Comparison of ENCODE assay signal across 18 cellular contexts in the genomic region with DNA sequence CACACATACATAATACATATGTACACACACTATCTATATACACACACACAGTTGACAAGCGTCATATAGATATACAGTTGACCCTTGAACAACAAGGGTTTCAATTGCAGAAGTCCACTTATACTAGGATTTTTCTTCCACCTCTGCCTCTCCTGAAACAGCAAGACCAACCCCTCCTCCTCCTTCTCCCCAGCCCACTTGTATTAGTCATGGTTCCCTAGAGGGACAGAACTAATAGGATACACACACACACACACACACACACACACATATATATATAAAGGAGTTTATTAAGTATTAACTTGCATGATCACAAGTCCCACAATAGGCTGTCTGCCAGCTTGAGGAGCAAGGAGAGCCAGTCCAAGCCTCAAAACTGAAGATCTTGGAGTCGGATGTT.
"Had no signal": no experiment of that assay in that cellular context is flagged by ENCODE, and none has a peak within 500 bp of the region (broad histone marks: within the 10 kb centered on the region; RNA-seq: fewer than 3 reads in every experiment).

No MANE protein-coding gene starts in this region.

- H3K9me3 Mint-ChIP-seq: activated naive CD4-positive, alpha-beta T cell treated with anti-CD3 and anti-CD28 coated beads, Interleukin-2, amount 10 ng/mL, durations not matched to agents 7 days and 5 days; activated naive CD8-positive, alpha-beta T cell treated with anti-CD3 and anti-CD28 coated beads, Interleukin-2, amount 50 U/mL, for 24 hours; dendritic cell treated with granulocyte-macrophage colony-stimulating factor and Interleukin-4, amounts not matched to agents 40 ng/mL and 50 ng/mL, for 4 days; nephron; T-helper 2 cell treated with Interferon-gamma antibody and Interleukin-4, amounts not matched to agents 5 μg/mL and 100 μg/mL, for 36 hours had no signal

- H3K27me3 Mint-ChIP-seq: dendritic cell treated with granulocyte-macrophage colony-stimulating factor and Interleukin-4, amounts not matched to agents 40 ng/mL and 50 ng/mL, for 4 days had no signal

- H3K27ac ChIP-seq: gastrocnemius medialis, heart left ventricle, tibial artery had no signal

- H3K4me3 ChIP-seq: gastrocnemius medialis, heart left ventricle, tibial artery had no signal

- H3K27ac Mint-ChIP-seq: activated CD4-positive, alpha-beta T cell treated with anti-CD3 and anti-CD28 coated beads for 36 hours; activated CD8-positive, alpha-beta memory T cell treated with anti-CD3 and anti-CD28 coated beads, Interleukin-2, amount 10 ng/mL, durations not matched to agents 7 days and 5 days; activated naive CD4-positive, alpha-beta T cell treated with anti-CD3 and anti-CD28 coated beads, Interleukin-2, amount 10 ng/mL, durations not matched to agents 7 days and 5 days; activated naive CD8-positive, alpha-beta T cell treated with anti-CD3 and anti-CD28 coated beads, Interleukin-2, amount 50 U/mL, for 24 hours; brain; dendritic cell treated with granulocyte-macrophage colony-stimulating factor and Interleukin-4, amounts not matched to agents 40 ng/mL and 50 ng/mL, for 4 days; nephron; T-helper 2 cell treated with Interferon-gamma antibody and Interleukin-4, amounts not matched to agents 5 μg/mL and 100 μg/mL, for 36 hours had no signal

- H3K36me3 Mint-ChIP-seq: activated CD8-positive, alpha-beta memory T cell treated with anti-CD3 and anti-CD28 coated beads, Interleukin-2, amount 10 ng/mL, durations not matched to agents 7 days and 5 days; activated naive CD4-positive, alpha-beta T cell treated with anti-CD3 and anti-CD28 coated beads, Interleukin-2, amount 10 ng/mL, durations not matched to agents 7 days and 5 days; brain had no signal

- H3K4me1 ChIP-seq: gastrocnemius medialis, heart left ventricle, tibial artery had no signal

- H3K36me3 ChIP-seq: gastrocnemius medialis, heart left ventricle, tibial artery had no signal

- H3K9me3 ChIP-seq: gastrocnemius medialis, heart left ventricle, tibial artery had no signal

- H3K4me1 Mint-ChIP-seq: activated CD4-positive, alpha-beta T cell treated with anti-CD3 and anti-CD28 coated beads for 36 hours; activated CD8-positive, alpha-beta memory T cell treated with anti-CD3 and anti-CD28 coated beads, Interleukin-2, amount 10 ng/mL, durations not matched to agents 7 days and 5 days; activated naive CD4-positive, alpha-beta T cell treated with anti-CD3 and anti-CD28 coated beads, Interleukin-2, amount 10 ng/mL, durations not matched to agents 7 days and 5 days; activated naive CD8-positive, alpha-beta T cell treated with anti-CD3 and anti-CD28 coated beads, Interleukin-2, amount 50 U/mL, for 24 hours; brain; nephron had no signal

- H3K4me3 Mint-ChIP-seq: activated CD4-positive, alpha-beta T cell treated with anti-CD3 and anti-CD28 coated beads for 36 hours; activated CD8-positive, alpha-beta memory T cell treated with anti-CD3 and anti-CD28 coated beads, Interleukin-2, amount 10 ng/mL, durations not matched to agents 7 days and 5 days; activated naive CD4-positive, alpha-beta T cell treated with anti-CD3 and anti-CD28 coated beads, Interleukin-2, amount 10 ng/mL, durations not matched to agents 7 days and 5 days; activated naive CD8-positive, alpha-beta T cell treated with anti-CD3 and anti-CD28 coated beads, Interleukin-2, amount 50 U/mL, for 24 hours; brain; dendritic cell treated with granulocyte-macrophage colony-stimulating factor and Interleukin-4, amounts not matched to agents 40 ng/mL and 50 ng/mL, for 4 days; nephron; T-helper 2 cell treated with Interferon-gamma antibody and Interleukin-4, amounts not matched to agents 5 μg/mL and 100 μg/mL, for 36 hours had no signal

- DNase-seq: activated CD4-positive, alpha-beta T cell treated with anti-CD3 and anti-CD28 coated beads for 36 hours; activated CD4-positive, alpha-beta T cell treated with anti-CD3 and anti-CD28 coated beads, Interleukin-2, amount 50 U/mL, for 48 hours; activated CD8-positive, alpha-beta memory T cell treated with anti-CD3 and anti-CD28 coated beads, Interleukin-2, amount 10 ng/mL, durations not matched to agents 7 days and 5 days; activated naive CD4-positive, alpha-beta T cell treated with anti-CD3 and anti-CD28 coated beads, Interleukin-2, amount 10 ng/mL, durations not matched to agents 7 days and 5 days; activated naive CD8-positive, alpha-beta T cell treated with anti-CD3 and anti-CD28 coated beads, Interleukin-2, amount 50 U/mL, for 24 hours; anterior cingulate cortex; effector CD8-positive, alpha-beta T cell; gastrocnemius medialis; heart left ventricle; left cardiac atrium; retina; stimulated activated CD8-positive, alpha-beta memory T cell treated with anti-CD3 and anti-CD28 coated beads, Interleukin-4, amount 100 ng/mL, for 48 hours; stimulated activated naive CD4-positive, alpha-beta T cell; tibial artery had no signal
